1 cellular context compared by ENCODE assay signal in the genomic region with DNA sequence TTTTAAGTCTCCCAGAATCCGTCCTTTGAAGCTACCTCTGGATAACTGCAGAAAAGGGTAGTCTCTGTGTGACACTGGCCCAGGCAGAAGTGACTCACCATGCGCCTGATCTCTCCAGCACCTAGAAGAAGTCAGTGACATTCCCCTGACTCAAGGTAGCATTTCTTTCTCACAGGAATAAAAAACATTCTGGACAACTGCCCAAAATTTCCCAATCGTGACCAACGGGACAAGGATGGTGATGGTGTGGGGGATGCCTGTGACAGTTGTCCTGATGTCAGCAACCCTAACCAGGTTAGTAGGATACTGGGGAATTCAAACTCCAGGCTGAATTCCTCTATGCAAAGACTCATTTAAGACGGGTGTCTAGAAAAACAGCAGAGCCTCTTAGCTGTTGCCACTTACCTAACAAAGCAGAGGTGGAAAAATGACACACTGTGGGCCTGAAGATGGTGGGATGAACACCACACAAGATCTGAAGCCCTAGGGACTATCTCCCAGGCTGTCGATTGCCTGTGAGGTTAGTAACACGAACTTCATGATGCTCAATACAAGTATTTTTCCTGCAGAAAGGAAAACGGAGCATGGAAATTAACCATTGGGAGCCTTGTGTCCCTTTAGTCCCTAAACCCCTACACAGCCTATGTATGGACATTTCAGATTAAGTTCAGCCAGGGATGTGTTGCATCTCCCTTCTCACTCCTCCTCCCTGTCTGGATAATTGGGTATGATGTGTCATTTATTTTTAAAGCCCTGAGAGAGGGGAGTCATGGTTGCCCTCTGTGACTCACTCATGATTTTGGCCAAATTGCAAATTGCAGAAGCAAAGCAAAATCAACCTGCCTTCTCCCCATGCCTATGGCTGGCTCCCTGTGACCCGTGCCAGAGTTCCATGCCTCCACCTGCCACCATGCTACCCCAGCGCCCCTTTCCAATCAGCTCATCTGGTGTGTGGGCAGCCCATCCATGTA.
TF ChIP-seq lines count a peak whose summit lies in the region.

No MANE protein-coding gene starts in this region.

TF ChIP-seq in IMR-90, 13 proteins besides CTCF, POLR2A, EP300 and RAD21:
- TF ChIP-seq SMC3 (IDR thresholded peaks at IDR 0.05; ENCODE audit: low read depth, low read length) (no peak), RCOR1 (IDR thresholded peaks at IDR 0.05; ENCODE audit: insufficient replicate concordance, low read length) (no peak), NFE2L2 (IDR thresholded peaks at IDR 0.05; ENCODE audit: low read depth, low read length) (no peak)
- TF ChIP-seq, protein P1, sequence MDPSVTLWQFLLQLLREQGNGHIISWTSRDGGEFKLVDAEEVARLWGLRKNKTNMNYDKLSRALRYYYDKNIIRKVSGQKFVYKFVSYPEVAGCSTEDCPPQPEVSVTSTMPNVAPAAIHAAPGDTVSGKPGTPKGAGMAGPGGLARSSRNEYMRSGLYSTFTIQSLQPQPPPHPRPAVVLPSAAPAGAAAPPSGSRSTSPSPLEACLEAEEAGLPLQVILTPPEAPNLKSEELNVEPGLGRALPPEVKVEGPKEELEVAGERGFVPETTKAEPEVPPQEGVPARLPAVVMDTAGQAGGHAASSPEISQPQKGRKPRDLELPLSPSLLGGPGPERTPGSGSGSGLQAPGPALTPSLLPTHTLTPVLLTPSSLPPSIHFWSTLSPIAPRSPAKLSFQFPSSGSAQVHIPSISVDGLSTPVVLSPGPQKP (IDR thresholded peaks at IDR 0.05; ENCODE audit: borderline replicate concordance, low read depth, low read length), result no peak
- TF ChIP-seq, protein P2, sequence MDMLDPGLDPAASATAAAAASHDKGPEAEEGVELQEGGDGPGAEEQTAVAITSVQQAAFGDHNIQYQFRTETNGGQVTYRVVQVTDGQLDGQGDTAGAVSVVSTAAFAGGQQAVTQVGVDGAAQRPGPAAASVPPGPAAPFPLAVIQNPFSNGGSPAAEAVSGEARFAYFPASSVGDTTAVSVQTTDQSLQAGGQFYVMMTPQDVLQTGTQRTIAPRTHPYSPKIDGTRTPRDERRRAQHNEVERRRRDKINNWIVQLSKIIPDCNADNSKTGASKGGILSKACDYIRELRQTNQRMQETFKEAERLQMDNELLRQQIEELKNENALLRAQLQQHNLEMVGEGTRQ (IDR thresholded peaks at IDR 0.05; ENCODE audit: low read depth, low read length), result no peak
TF ChIP-seq in IMR-90: peak in this region for 0.
